20 cellular contexts compared by ENCODE assay signal in the genomic region with DNA sequence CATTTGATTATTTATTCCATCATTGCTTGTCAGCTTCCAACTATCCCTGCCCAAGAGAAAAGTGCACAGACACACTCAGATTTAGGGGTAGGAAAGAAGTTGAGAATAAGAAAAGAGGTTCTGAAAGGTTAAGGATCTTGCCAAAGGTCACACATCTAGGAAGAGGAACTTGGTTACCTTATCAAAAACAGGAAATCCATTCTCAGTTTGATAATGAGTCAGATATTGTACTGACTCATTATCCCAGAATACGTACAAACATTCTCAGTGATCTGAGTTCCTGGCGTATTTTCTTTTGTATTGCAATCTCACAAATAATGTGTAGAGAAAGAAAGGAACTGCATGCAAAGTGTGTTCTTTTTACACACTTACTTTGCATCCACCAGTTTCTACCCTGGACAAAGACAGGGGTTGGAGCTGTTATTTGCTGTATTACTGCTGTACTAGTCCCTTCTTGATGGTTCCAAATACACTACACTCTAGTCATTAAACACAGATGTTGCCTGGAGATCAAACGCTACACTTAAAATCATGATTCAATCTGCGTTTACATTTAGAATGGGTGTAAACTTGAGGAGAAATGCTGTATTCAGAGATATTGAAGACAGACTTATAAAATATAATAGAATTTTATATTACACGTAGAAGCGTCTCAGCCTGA.
DNase-seq lines count a peak whose midpoint lies in the region; ATAC-seq, FAIRE-seq and TF ChIP-seq lines count a peak whose summit lies in the region.
"Had no signal": no experiment of that assay in that cellular context is flagged by ENCODE, and none has a peak within 500 bp of the region (broad histone marks: within the 10 kb centered on the region; RNA-seq: fewer than 3 reads in every experiment).

No MANE protein-coding gene starts in this region.

- intact Hi-C loops in left ventricle myocardium inferior (cut with micrococcal nuclease) = no loop called here
- intact Hi-C loops in Right ventricle myocardium superior (cut with DNase I) = loop anchor here (10.0 kb wide), 1 partner anchor 543 kb away; the partner anchor contains the start of genes PACRG and PRKN
- intact Hi-C loops in kidney (cut with DNase I) = no loop called here

- no peaks in the 10 kb centered on the region for H3K36me3 Mint-ChIP-seq in stimulated activated naive B cell treated with anti-CD40 and anti-IgM and Interleukin-4, amounts not matched to agents 10 μg/mL and 1 μg/mL and 100 μg/mL, for 72 hours

- no peak for TF ChIP-seq CTCF in left ventricle myocardium inferior (IDR thresholded peaks at IDR 0.05; ENCODE audit: borderline replicate concordance)
- TF ChIP-seq CTCF in RWPE2 (IDR thresholded peaks at IDR 0.05; ENCODE audit: poor library complexity, severe bottlenecking) = no peak
- no peak for TF ChIP-seq CTCF in fibroblast of lung (conservative IDR thresholded peaks at IDR 0.05 in 1 of 2, IDR thresholded peaks at IDR 0.05 in 1 of 2; ENCODE audit: low read depth in 1 of 2, low read length in 2 of 2)
- TF ChIP-seq CTCF in kidney (IDR thresholded peaks at IDR 0.05; ENCODE audit: borderline replicate concordance, extremely low read depth, insufficient read depth) = no peak
- TF ChIP-seq CTCF in gastroesophageal sphincter (IDR thresholded peaks at IDR 0.05) = no peak

- H3K4me1 ChIP-seq in left ventricle myocardium inferior = peaks cover 50% of the 10 kb centered on the region
- H3K4me1 ChIP-seq in RWPE2 (ENCODE audit: insufficient read depth, poor library complexity, severe bottlenecking) = no peaks in the 10 kb centered on the region
- no peaks in the 10 kb centered on the region for H3K4me1 ChIP-seq in fibroblast of lung (ENCODE audit: control insufficient read depth, extremely low read depth, insufficient read depth, low read length)
- H3K4me1 ChIP-seq in kidney (ENCODE audit: control insufficient read depth in 1 of 2, insufficient read depth in 1 of 2, low read depth in 1 of 2, low read length in 2 of 2) = no peaks in the 10 kb centered on the region
- peaks cover 0 to 4% (median 0%) of the 10 kb centered on the region in 3 donors for H3K4me1 ChIP-seq in gastroesophageal sphincter
- H3K4me1 ChIP-seq: adrenal gland, uterus had no signal

- H3K4me3 ChIP-seq in left ventricle myocardium inferior (no peak overlapping the region), RWPE2 (ENCODE audit: severe bottlenecking) (no peak overlapping the region), fibroblast of lung (replicated peaks in 1 of 4; ENCODE audit: control extremely low read depth in 1 of 4, insufficient read depth in 1 of 4, low read depth in 3 of 4, low read length in 4 of 4) (no peak overlapping the region), kidney (ENCODE audit: low read length in 2 of 2) (no peak overlapping the region), gastroesophageal sphincter (no peak overlapping the region)
- H3K4me3 ChIP-seq: adrenal gland, spleen, uterus had no signal

- H3K4me3 Mint-ChIP-seq in stimulated activated naive B cell treated with anti-CD40 and anti-IgM and Interleukin-4, amounts not matched to agents 10 μg/mL and 1 μg/mL and 100 μg/mL, for 72 hours = no peak overlapping the region
- H3K4me3 Mint-ChIP-seq: stimulated activated naive CD8-positive, alpha-beta T cell treated with anti-CD3 and anti-CD28 coated beads, Interleukin-15, Interleukin-2, amounts not matched to agents 100 ng/mL and 50 ng/mL, for 24 hours had no signal

- no peaks in the 10 kb centered on the region for H3K36me3 ChIP-seq in left ventricle myocardium inferior
- H3K36me3 ChIP-seq in RWPE2 (ENCODE audit: low read depth) = no peaks in the 10 kb centered on the region
- H3K36me3 ChIP-seq in fibroblast of lung (ENCODE audit: control insufficient read depth, insufficient read depth, low read length) = no peaks in the 10 kb centered on the region
- H3K36me3 ChIP-seq in kidney (ENCODE audit: control insufficient read depth in 1 of 2, insufficient read depth in 2 of 2, low read length in 2 of 2) = no peaks in the 10 kb centered on the region
- no peaks in the 10 kb centered on the region for H3K36me3 ChIP-seq in gastroesophageal sphincter
- H3K36me3 ChIP-seq: adrenal gland, spleen, uterus had no signal

- TF ChIP-seq EP300 in gastroesophageal sphincter (IDR thresholded peaks at IDR 0.05) = no peak

- WGBS in gastroesophageal sphincter (ENCODE audit: low coverage in 1 of 2), 2 donors = 76 to 85% methylated on average over 6 of the region's 6 CpGs

- H3K4me1 Mint-ChIP-seq in stimulated activated naive B cell treated with anti-CD40 and anti-IgM and Interleukin-4, amounts not matched to agents 10 μg/mL and 1 μg/mL and 100 μg/mL, for 72 hours = peaks cover 14 to 15% of the 10 kb centered on the region in 2 donors

- H3K27me3 ChIP-seq in left ventricle myocardium inferior (ENCODE audit: low read depth) (no peaks in the 10 kb centered on the region), RWPE2 (ENCODE audit: insufficient read depth, poor library complexity, severe bottlenecking) (no peaks in the 10 kb centered on the region), fibroblast of lung (ENCODE audit: control insufficient read depth, insufficient read depth, low read length) (no peaks in the 10 kb centered on the region), gastroesophageal sphincter (no peaks in the 10 kb centered on the region)
- H3K27me3 ChIP-seq: adrenal gland, uterus had no signal

- H3K79me2 ChIP-seq in fibroblast of lung (ENCODE audit: control insufficient read depth, insufficient read depth, low read length) = no peaks in the 10 kb centered on the region

- no peak for FAIRE-seq in kidney (lab: Jason Lieb, UNC)
- FAIRE-seq: colon had no signal

- H3K27me3 Mint-ChIP-seq in stimulated activated naive B cell treated with anti-CD40 and anti-IgM and Interleukin-4, amounts not matched to agents 10 μg/mL and 1 μg/mL and 100 μg/mL, for 72 hours = no peaks in the 10 kb centered on the region
- H3K27me3 Mint-ChIP-seq: stimulated activated naive CD8-positive, alpha-beta T cell treated with anti-CD3 and anti-CD28 coated beads, Interleukin-15, Interleukin-2, amounts not matched to agents 100 ng/mL and 50 ng/mL, for 24 hours had no signal

- H3K9me3 ChIP-seq in left ventricle myocardium inferior (replicated peaks) = no peaks in the 10 kb centered on the region
- no peaks in the 10 kb centered on the region for H3K9me3 ChIP-seq in RWPE2 (ENCODE audit: severe bottlenecking)
- H3K9me3 ChIP-seq in fibroblast of lung (ENCODE audit: control insufficient read depth, insufficient read depth, low read depth, low read length) = no peaks in the 10 kb centered on the region
- H3K9me3 ChIP-seq in kidney (ENCODE audit: control insufficient read depth in 1 of 2, low read length in 2 of 2) = no peaks in the 10 kb centered on the region
- no peaks in the 10 kb centered on the region for H3K9me3 ChIP-seq in gastroesophageal sphincter
- H3K9me3 ChIP-seq: adrenal gland, uterus had no signal

- TF ChIP-seq POLR2A in gastroesophageal sphincter (IDR thresholded peaks at IDR 0.05) = no peak

- no peaks in the 10 kb centered on the region for H4K20me1 ChIP-seq in fibroblast of lung (ENCODE audit: control insufficient read depth, extremely low read depth, insufficient read depth, low read length)

- no peak overlapping the region for H3K27ac Mint-ChIP-seq in stimulated activated naive B cell treated with anti-CD40 and anti-IgM and Interleukin-4, amounts not matched to agents 10 μg/mL and 1 μg/mL and 100 μg/mL, for 72 hours
- H3K27ac Mint-ChIP-seq: stimulated activated naive CD8-positive, alpha-beta T cell treated with anti-CD3 and anti-CD28 coated beads, Interleukin-15, Interleukin-2, amounts not matched to agents 100 ng/mL and 50 ng/mL, for 24 hours had no signal

- H3K9ac ChIP-seq in fibroblast of lung (ENCODE audit: insufficient read depth, low read length) = no peak overlapping the region
- no peak overlapping the region for H3K9ac ChIP-seq in kidney (ENCODE audit: low read length in 2 of 2)

- peaks cover 0 to 5% of the 10 kb centered on the region in 2 donors for H3K9me3 Mint-ChIP-seq in stimulated activated naive B cell treated with anti-CD40 and anti-IgM and Interleukin-4, amounts not matched to agents 10 μg/mL and 1 μg/mL and 100 μg/mL, for 72 hours

- DNase-seq in left ventricle myocardium inferior (no peak), Right ventricle myocardium superior (no peak), RWPE2 (ENCODE audit: low spot score) (no peak), fibroblast of lung (ENCODE audit: low read depth in 2 of 2) (peak; percentile 8 to 53), kidney (no peak), NCI-H748 (lab: John Stamatoyannopoulos, UW; ENCODE audit: unreplicated experiment) (no peak)
- DNase-seq in stimulated activated naive B cell treated with anti-CD40 and anti-IgM and Interleukin-4, amounts not matched to agents 10 μg/mL and 1 μg/mL and 100 μg/mL, for 72 hours = no peak
- DNase-seq: activated CD4-positive, alpha-beta T cell treated with anti-CD3 and anti-CD28 coated beads, Interleukin-2, amount 50 U/mL, for 48 hours; adrenal gland; GF-D8; NCI-H1105; NCI-H2171; SHP77 treated with DMSO at 0.1 percent for 48 hours; spleen; T1000; uterus had no signal

- H3K4me2 ChIP-seq in fibroblast of lung (ENCODE audit: extremely low read depth, insufficient read depth, low read length) = no peak overlapping the region

- H3K27ac ChIP-seq in left ventricle myocardium inferior (replicated peaks) (peak overlapping the region; percentile 10), RWPE2 (ENCODE audit: poor library complexity, severe bottlenecking) (no peak overlapping the region), fibroblast of lung (ENCODE audit: insufficient read depth, low read length) (no peak overlapping the region), kidney (ENCODE audit: low read depth in 2 of 2, low read length in 2 of 2) (no peak overlapping the region), gastroesophageal sphincter (no peak overlapping the region)
- H3K27ac ChIP-seq: adrenal gland, spleen, uterus had no signal

- ATAC-seq in Right ventricle myocardium superior (ENCODE audit: poor library complexity) (no peak), RWPE2 (ENCODE audit: low read depth) (peak; percentile 46; the same call in 1 of the 3 replicates), gastroesophageal sphincter (no peak)
- ATAC-seq in stimulated activated naive B cell treated with anti-CD40 and anti-IgM and Interleukin-4, amounts not matched to agents 10 μg/mL and 1 μg/mL and 100 μg/mL, for 72 hours (replicated peaks) = peak; percentile 87 to 88
- ATAC-seq: HCT116 had no signal

- no peak overlapping the region for H2AFZ ChIP-seq in fibroblast of lung (ENCODE audit: low read length)

Comparison
In these comparisons a context has a peak if more than half of its experiments do, and no peak if none do; other contexts are left out.
1. DNase-seq: peak in fibroblast of lung (2 of 2); none in left ventricle myocardium inferior (single experiment), Right ventricle myocardium superior (single experiment), RWPE2 (single experiment), stimulated activated naive B cell treated with anti-CD40 and anti-IgM and Interleukin-4, amounts not matched to agents 10 μg/mL and 1 μg/mL and 100 μg/mL, for 72 hours (single experiment), kidney (single experiment) and NCI-H748 (single experiment).
2. ATAC-seq: peak in RWPE2 (single experiment) and stimulated activated naive B cell treated with anti-CD40 and anti-IgM and Interleukin-4, amounts not matched to agents 10 μg/mL and 1 μg/mL and 100 μg/mL, for 72 hours (2 of 2); none in Right ventricle myocardium superior (single experiment) and gastroesophageal sphincter (single experiment).